Comparison of ENCODE assay signal across 21 cellular contexts in the genomic region with DNA sequence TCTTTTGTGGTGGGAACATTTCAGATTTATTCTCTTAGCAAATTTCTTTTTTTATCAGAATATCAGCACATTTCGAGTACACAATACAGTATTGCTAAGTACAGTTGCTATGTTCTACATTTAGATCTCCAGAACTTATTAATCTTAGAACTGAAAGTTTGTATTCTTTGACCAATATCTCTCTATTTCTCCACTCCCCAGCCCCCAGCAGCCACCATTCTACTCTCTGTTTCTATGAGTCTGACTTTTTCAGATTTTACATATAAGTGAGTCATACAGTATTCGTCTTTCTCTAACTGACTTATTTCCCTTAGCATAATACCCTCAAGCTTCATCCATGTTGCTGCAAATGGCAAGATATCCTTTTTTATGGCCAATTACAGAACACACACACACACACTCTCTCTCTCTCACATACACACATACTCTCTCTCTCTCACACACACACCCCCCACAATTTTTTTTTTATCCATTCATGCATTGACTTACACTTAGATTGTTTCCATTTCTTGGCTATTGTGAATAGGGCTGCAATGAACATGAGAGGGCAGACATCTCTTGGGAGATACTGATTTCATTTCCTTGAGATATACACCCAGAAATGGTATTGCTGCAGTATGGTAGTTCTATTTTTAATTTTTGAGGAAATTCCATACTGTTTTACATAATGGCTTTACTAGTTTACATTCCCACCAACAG. TPM values are rescaled to one million over a fixed set of nuclear protein-coding genes. Genes with fewer than 3 reads are reported as not detected.
DNase-seq lines count a peak whose midpoint lies in the region; ATAC-seq and TF ChIP-seq lines count a peak whose summit lies in the region.
"Had no signal": no experiment of that assay in that cellular context is flagged by ENCODE, and none has a peak within 500 bp of the region (broad histone marks: within the 10 kb centered on the region; RNA-seq: fewer than 3 reads in every experiment).

No MANE protein-coding gene starts in this region.

- no peak overlapping the region for H3K27ac ChIP-seq in GM23338 (ENCODE audit: low read depth)
- H3K27ac ChIP-seq: cardiac muscle cell, left lung, SJCRH30, tibial artery had no signal

- H3K27ac Mint-ChIP-seq in activated CD8-positive, alpha-beta memory T cell treated with anti-CD3 and anti-CD28 coated beads, Interleukin-2, amount 10 ng/mL, durations not matched to agents 7 days and 5 days: no peak overlapping the region
- H3K27ac Mint-ChIP-seq in GM23338: no peak overlapping the region
- H3K27ac Mint-ChIP-seq: CD4-positive, alpha-beta T cell; naive thymus-derived CD8-positive, alpha-beta T cell had no signal

- H3K36me3 Mint-ChIP-seq in activated CD8-positive, alpha-beta memory T cell treated with anti-CD3 and anti-CD28 coated beads, Interleukin-2, amount 10 ng/mL, durations not matched to agents 7 days and 5 days: no peaks in the 10 kb centered on the region
- H3K36me3 Mint-ChIP-seq in GM23338 (ENCODE audit: low read depth): peaks cover 15% of the 10 kb centered on the region

- H3K27me3 ChIP-seq in GM23338 (ENCODE audit: insufficient read depth): no peaks in the 10 kb centered on the region; the same call in 1 of the 2 replicates
- H3K27me3 ChIP-seq: cardiac muscle cell, SJCRH30 had no signal

- no peak overlapping the region for H2AFZ ChIP-seq in GM23338

- no peaks in the 10 kb centered on the region for H3K79me2 ChIP-seq in GM23338 (replicated peaks; ENCODE audit: insufficient read depth)

- ATAC-seq in GM18868 (IDR thresholded peaks at IDR 0.05; ENCODE audit: unreplicated experiment) (peak; percentile 64), HG03175 (IDR thresholded peaks at IDR 0.05; ENCODE audit: unreplicated experiment) (peak; percentile 62), GM23338 (no peak)
- no peak for ATAC-seq in activated CD8-positive, alpha-beta memory T cell treated with anti-CD3 and anti-CD28 coated beads, Interleukin-2, amount 10 ng/mL, durations not matched to agents 7 days and 5 days
- ATAC-seq: K562; left lung; naive thymus-derived CD8-positive, alpha-beta T cell had no signal

- CTCF ChIA-PET in activated CD8-positive, alpha-beta memory T cell treated with anti-CD3 and anti-CD28 coated beads, Interleukin-2, amount 10 ng/mL, durations not matched to agents 7 days and 5 days (lab: Charles Lee): no interaction called here

- H3K4me3 ChIP-seq in GM12864 (ENCODE audit: low read depth, low read length) (no peak overlapping the region), fibroblast of mammary gland (ENCODE audit: control insufficient read depth, low read depth, low read length) (no peak overlapping the region), GM23338 (no peak overlapping the region)
- H3K4me3 ChIP-seq: cardiac muscle cell, K562, left lung, SJCRH30, tibial artery had no signal

- no peaks in the 10 kb centered on the region for H3K36me3 ChIP-seq in GM23338 (ENCODE audit: insufficient read depth)
- H3K36me3 ChIP-seq: cardiac muscle cell, left lung, SJCRH30, tibial artery had no signal

- H3K4me1 Mint-ChIP-seq in activated CD8-positive, alpha-beta memory T cell treated with anti-CD3 and anti-CD28 coated beads, Interleukin-2, amount 10 ng/mL, durations not matched to agents 7 days and 5 days: peaks cover 4% of the 10 kb centered on the region
- no peaks in the 10 kb centered on the region for H3K4me1 Mint-ChIP-seq in GM23338

- no peaks in the 10 kb centered on the region for H4K20me1 ChIP-seq in GM23338 (replicated peaks; ENCODE audit: insufficient read depth)

- H3K9me2 ChIP-seq in GM23338 (ENCODE audit: insufficient read depth): no peaks in the 10 kb centered on the region

- H3K9me3 Mint-ChIP-seq in activated CD8-positive, alpha-beta memory T cell treated with anti-CD3 and anti-CD28 coated beads, Interleukin-2, amount 10 ng/mL, durations not matched to agents 7 days and 5 days (ENCODE audit: low read depth): peaks cover 6% of the 10 kb centered on the region
- peaks cover 36% of the 10 kb centered on the region for H3K9me3 Mint-ChIP-seq in GM23338

- DNase-seq in GM12864 (ENCODE audit: low read depth): peak; percentile 3
- peak; percentile 19 for DNase-seq in fibroblast of mammary gland (ENCODE audit: low read depth)
- DNase-seq in activated CD8-positive, alpha-beta memory T cell treated with anti-CD3 and anti-CD28 coated beads, Interleukin-2, amount 10 ng/mL, durations not matched to agents 7 days and 5 days: no peak
- DNase-seq in activated CD8-positive, alpha-beta memory T cell treated with anti-CD3 and anti-CD28 coated beads for 24 hours: no peak
- no peak for DNase-seq in HuH-7.5 (ENCODE audit: low spot score)
- DNase-seq in GM23338 (ENCODE audit: low spot score): no peak
- DNase-seq: activated effector memory CD4-positive, alpha-beta T cell treated with Interleukin-2 at 50 U/mL for 16 hours; CD4-positive, alpha-beta T cell; GDM1; glutamatergic neuron; left lung; naive thymus-derived CD8-positive, alpha-beta T cell; NCI-H1694 treated with DMSO at 0.1 percent for 48 hours; retina; SJCRH30; tibial artery had no signal

- no peaks in the 10 kb centered on the region for H3K4me1 ChIP-seq in GM23338 (ENCODE audit: insufficient read depth)
- H3K4me1 ChIP-seq: left lung, SJCRH30, tibial artery had no signal

- no peaks in the 10 kb centered on the region for H3F3A ChIP-seq in GM23338 (replicated peaks; ENCODE audit: low read depth)

- no peak overlapping the region for H3K4me2 ChIP-seq in GM23338

- TF ChIP-seq CTCF in GM12864 (IDR thresholded peaks at IDR 0.05; ENCODE audit: low read depth, low read length, missing control alignments) (no peak), fibroblast of mammary gland (conservative IDR thresholded peaks at IDR 0.05; ENCODE audit: control insufficient read depth, insufficient read depth, low read depth, low read length) (no peak), GM23338 (conservative IDR thresholded peaks at IDR 0.05; ENCODE audit: low read depth in 2 of 2) (no peak)

- peaks cover 39% of the 10 kb centered on the region for H3K27me3 Mint-ChIP-seq in activated CD8-positive, alpha-beta memory T cell treated with anti-CD3 and anti-CD28 coated beads, Interleukin-2, amount 10 ng/mL, durations not matched to agents 7 days and 5 days
- no peaks in the 10 kb centered on the region for H3K27me3 Mint-ChIP-seq in GM23338 (ENCODE audit: insufficient read depth, low read depth, poor library complexity)

- no peak overlapping the region for H3K4me3 Mint-ChIP-seq in activated CD8-positive, alpha-beta memory T cell treated with anti-CD3 and anti-CD28 coated beads, Interleukin-2, amount 10 ng/mL, durations not matched to agents 7 days and 5 days
- H3K4me3 Mint-ChIP-seq in GM23338: no peak overlapping the region
- H3K4me3 Mint-ChIP-seq: CD4-positive, alpha-beta T cell; naive thymus-derived CD8-positive, alpha-beta T cell had no signal

TF ChIP-seq in GM23338, 12 proteins besides CTCF, POLR2A, EP300 and RAD21 (continues in another document):
- TF ChIP-seq, protein P1, sequence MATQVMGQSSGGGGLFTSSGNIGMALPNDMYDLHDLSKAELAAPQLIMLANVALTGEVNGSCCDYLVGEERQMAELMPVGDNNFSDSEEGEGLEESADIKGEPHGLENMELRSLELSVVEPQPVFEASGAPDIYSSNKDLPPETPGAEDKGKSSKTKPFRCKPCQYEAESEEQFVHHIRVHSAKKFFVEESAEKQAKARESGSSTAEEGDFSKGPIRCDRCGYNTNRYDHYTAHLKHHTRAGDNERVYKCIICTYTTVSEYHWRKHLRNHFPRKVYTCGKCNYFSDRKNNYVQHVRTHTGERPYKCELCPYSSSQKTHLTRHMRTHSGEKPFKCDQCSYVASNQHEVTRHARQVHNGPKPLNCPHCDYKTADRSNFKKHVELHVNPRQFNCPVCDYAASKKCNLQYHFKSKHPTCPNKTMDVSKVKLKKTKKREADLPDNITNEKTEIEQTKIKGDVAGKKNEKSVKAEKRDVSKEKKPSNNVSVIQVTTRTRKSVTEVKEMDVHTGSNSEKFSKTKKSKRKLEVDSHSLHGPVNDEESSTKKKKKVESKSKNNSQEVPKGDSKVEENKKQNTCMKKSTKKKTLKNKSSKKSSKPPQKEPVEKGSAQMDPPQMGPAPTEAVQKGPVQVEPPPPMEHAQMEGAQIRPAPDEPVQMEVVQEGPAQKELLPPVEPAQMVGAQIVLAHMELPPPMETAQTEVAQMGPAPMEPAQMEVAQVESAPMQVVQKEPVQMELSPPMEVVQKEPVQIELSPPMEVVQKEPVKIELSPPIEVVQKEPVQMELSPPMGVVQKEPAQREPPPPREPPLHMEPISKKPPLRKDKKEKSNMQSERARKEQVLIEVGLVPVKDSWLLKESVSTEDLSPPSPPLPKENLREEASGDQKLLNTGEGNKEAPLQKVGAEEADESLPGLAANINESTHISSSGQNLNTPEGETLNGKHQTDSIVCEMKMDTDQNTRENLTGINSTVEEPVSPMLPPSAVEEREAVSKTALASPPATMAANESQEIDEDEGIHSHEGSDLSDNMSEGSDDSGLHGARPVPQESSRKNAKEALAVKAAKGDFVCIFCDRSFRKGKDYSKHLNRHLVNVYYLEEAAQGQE (IDR thresholded peaks at IDR 0.05; ENCODE audit: unreplicated experiment): no peak
- TF ChIP-seq EZH2 (IDR thresholded peaks at IDR 0.05; ENCODE audit: low read depth, unreplicated experiment): no peak
- TF ChIP-seq ZNF331 (CRISPR knock-in tag; IDR thresholded peaks at IDR 0.05; ENCODE audit: low read depth): no peak
- TF ChIP-seq EZH2phosphoT487 (IDR thresholded peaks at IDR 0.05; ENCODE audit: unreplicated experiment): no peak

RNA-seq across cellular contexts. Expression of a gene that starts 15.7 kb away (rescaled TPM):
- not detected for total RNA-seq in activated CD8-positive, alpha-beta memory T cell treated with anti-CD3 and anti-CD28 coated beads, Interleukin-2, amount 10 ng/mL, durations not matched to agents 7 days and 5 days
- not detected in 2 replicates for total RNA-seq in GM23338 (2014; rRNA removed; shearing (Covaris generic))
- polyA plus RNA-seq in GM23338 (2016; fragmentation: Nextera tagmentation; extraction: Ambion mirVana): not detected in 2 replicates
- total RNA-seq: cardiac muscle cell; CD4-positive, alpha-beta T cell; H1; K562; left lung; naive thymus-derived CD8-positive, alpha-beta T cell; SJCRH30 had no signal
- polyA plus RNA-seq: cardiac muscle cell; H1; K562; naive thymus-derived CD8-positive, alpha-beta T cell had no signal

RNA-seq across cellular contexts. Expression of a gene that starts 28.1 kb away (rescaled TPM):
- total RNA-seq in activated CD8-positive, alpha-beta memory T cell treated with anti-CD3 and anti-CD28 coated beads, Interleukin-2, amount 10 ng/mL, durations not matched to agents 7 days and 5 days: under 1 TPM; 0.12 to 0.14 TPM
- total RNA-seq in GM23338 (2014; rRNA removed; shearing (Covaris generic)): 0.19 and 0.38 TPM in 2 replicates
- polyA plus RNA-seq in GM23338 (2016; fragmentation: Nextera tagmentation; extraction: Ambion mirVana): 0.33 and 0.42 TPM in 2 replicates
- total RNA-seq: cardiac muscle cell; CD4-positive, alpha-beta T cell; K562; naive thymus-derived CD8-positive, alpha-beta T cell; SJCRH30 had no signal
- polyA plus RNA-seq: cardiac muscle cell; K562; naive thymus-derived CD8-positive, alpha-beta T cell had no signal

RNA-seq across cellular contexts. Expression of a gene that starts 54.4 kb away (rescaled TPM):
- not detected for total RNA-seq in activated CD8-positive, alpha-beta memory T cell treated with anti-CD3 and anti-CD28 coated beads, Interleukin-2, amount 10 ng/mL, durations not matched to agents 7 days and 5 days
- total RNA-seq in GM23338 (2014; rRNA removed; shearing (Covaris generic)): not detected in 2 replicates
- not detected in 2 replicates for polyA plus RNA-seq in GM23338 (2016; fragmentation: Nextera tagmentation; extraction: Ambion mirVana)
- total RNA-seq: cardiac muscle cell; CD4-positive, alpha-beta T cell; H1; K562; left lung; naive thymus-derived CD8-positive, alpha-beta T cell; SJCRH30 had no signal
- polyA plus RNA-seq: cardiac muscle cell; H1; K562; naive thymus-derived CD8-positive, alpha-beta T cell had no signal

Comparison
In these comparisons a context has a peak if more than half of its experiments do, and no peak if none do; other contexts are left out.
1. DNase-seq: peak in GM12864 (single experiment) and fibroblast of mammary gland (single experiment); none in activated CD8-positive, alpha-beta memory T cell treated with anti-CD3 and anti-CD28 coated beads, Interleukin-2, amount 10 ng/mL, durations not matched to agents 7 days and 5 days (single experiment), activated CD8-positive, alpha-beta memory T cell treated with anti-CD3 and anti-CD28 coated beads for 24 hours (single experiment), HuH-7.5 (single experiment) and GM23338 (single experiment).
2. ATAC-seq: peak in GM18868 (single experiment) and HG03175 (single experiment); none in activated CD8-positive, alpha-beta memory T cell treated with anti-CD3 and anti-CD28 coated beads, Interleukin-2, amount 10 ng/mL, durations not matched to agents 7 days and 5 days (single experiment) and GM23338 (single experiment).